ENCODE assay signal across 24 cellular contexts in the genomic region with DNA sequence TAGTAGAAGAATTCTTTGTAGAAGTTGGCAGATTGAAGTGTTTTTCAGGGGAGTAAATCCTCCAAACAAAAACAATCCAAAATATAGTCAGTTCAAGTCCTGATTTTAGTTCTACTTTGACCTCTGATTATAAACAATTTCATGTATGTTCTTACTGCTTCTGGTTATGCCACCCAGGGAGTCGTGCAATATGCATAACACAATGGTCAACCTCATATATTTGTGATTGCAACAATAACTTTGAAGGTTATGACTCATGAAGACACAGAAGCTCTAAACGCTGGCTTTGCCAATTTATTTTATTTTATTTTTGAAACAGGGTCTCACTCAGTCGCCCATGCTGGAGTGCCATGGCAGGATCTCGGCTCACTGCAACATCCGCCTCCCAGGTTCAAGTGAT. TPM values are rescaled to one million over a fixed set of nuclear protein-coding genes. Genes with fewer than 3 reads are reported as not detected.
"Had no signal": no experiment of that assay in that cellular context is flagged by ENCODE, and none has a peak within 500 bp of the region (broad histone marks: within the 10 kb centered on the region; RNA-seq: fewer than 3 reads in every experiment).

No MANE protein-coding gene starts in this region.

- H3K27ac ChIP-seq: colonic mucosa, right atrium auricular region, skin epidermis, transverse colon, vagina had no signal

- H3K27ac Mint-ChIP-seq: activated naive CD8-positive, alpha-beta T cell treated with anti-CD3 and anti-CD28 coated beads, Interleukin-2, amount 50 U/mL, for 24 hours; immature natural killer cell; nephron progenitor cell; progenitor cell of endocrine pancreas had no signal

- H3K4me3 Mint-ChIP-seq: activated naive CD8-positive, alpha-beta T cell treated with anti-CD3 and anti-CD28 coated beads, Interleukin-2, amount 50 U/mL, for 24 hours; immature natural killer cell; nephron progenitor cell had no signal

- H3K9me3 ChIP-seq: colonic mucosa, vagina had no signal

- ATAC-seq: activated naive CD8-positive, alpha-beta T cell treated with anti-CD3 and anti-CD28 coated beads, Interleukin-2, amount 50 U/mL, for 24 hours had no signal

- DNase-seq: activated CD4-positive, CD25-positive, alpha-beta regulatory T cell treated with anti-CD3 and anti-CD28 coated beads, Interleukin-2, amount 50 U/mL, for 72 hours; activated naive CD4-positive, alpha-beta T cell treated with Interleukin-2 at 50 U/mL for 16 hours; activated naive CD8-positive, alpha-beta T cell treated with anti-CD3 and anti-CD28 coated beads, Interleukin-2, amount 50 U/mL, for 24 hours; activated T-cell treated with anti-CD3 and anti-CD28 coated beads for 4 hours; head of caudate nucleus; immature natural killer cell; mesendoderm; nephron progenitor cell; stimulated activated CD4-positive, alpha-beta T cell treated with anti-CD3 and anti-CD28 coated beads, Interleukin-15, amount 100 ng/mL, for 24 hours; stimulated activated CD4-positive, alpha-beta T cell treated with anti-CD3 and anti-CD28 coated beads, Interleukin-4, amount 100 ng/mL, for 1 hour; stimulated activated naive CD4-positive, alpha-beta T cell; substantia nigra; T1000 had no signal

- H3K27me3 ChIP-seq: colonic mucosa, right atrium auricular region, vagina had no signal

- H3K4me1 ChIP-seq: colonic mucosa, right atrium auricular region, transverse colon, vagina had no signal

- H3K4me3 ChIP-seq: colonic mucosa, right atrium auricular region, skin epidermis, transverse colon, vagina had no signal

- H3K9me3 Mint-ChIP-seq: activated naive CD8-positive, alpha-beta T cell treated with anti-CD3 and anti-CD28 coated beads, Interleukin-2, amount 50 U/mL, for 24 hours; immature natural killer cell had no signal

- H3K36me3 Mint-ChIP-seq: immature natural killer cell had no signal

- H3K4me1 Mint-ChIP-seq: activated naive CD8-positive, alpha-beta T cell treated with anti-CD3 and anti-CD28 coated beads, Interleukin-2, amount 50 U/mL, for 24 hours; immature natural killer cell; nephron progenitor cell had no signal

- H3K36me3 ChIP-seq: colonic mucosa, right atrium auricular region, transverse colon, vagina had no signal

RNA-seq across cellular contexts. Expression of a gene that starts 7.1 kb away (rescaled TPM):
- total RNA-seq: colonic mucosa, endothelial cell of umbilical vein, fibroblast of lung, frontal cortex, lower leg skin, omental fat pad, progenitor cell of endocrine pancreas, transverse colon, vagina had no signal

RNA-seq across cellular contexts. Expression of a gene that starts 21.1 kb away (rescaled TPM):
- total RNA-seq: progenitor cell of endocrine pancreas had no signal
